Comparison of ENCODE assay signal across 8 cellular contexts in genomic region chr22:50306753-50307749, GRCh38. TPM values are rescaled to one million over a fixed set of nuclear protein-coding genes. Genes with fewer than 3 reads are reported as not detected.
DNase-seq lines count a peak whose midpoint lies in the region; ATAC-seq and TF ChIP-seq lines count a peak whose summit lies in the region.

PLXNB2 (minus strand) TSS chr22:50307646; CDS start chr22:50290584, 17,062 bp downstream.

- H3K4me3 ChIP-seq in BE2C (ENCODE audit: low read depth, low read length) (peak within 1 kb of the TSS; percentile 92), duodenal mucosa (ENCODE audit: low read depth in 1 of 2, low read length in 2 of 2) (peak within 1 kb of the TSS; percentile 83 to 86)

- H3K27me3 ChIP-seq in BE2C = no peaks in the 10 kb centered on the region
- H3K27me3 ChIP-seq in duodenal mucosa (ENCODE audit: control insufficient read depth in 1 of 2, insufficient read depth in 2 of 2, low read length in 2 of 2) = no peaks in the 10 kb centered on the region

- DNase-seq in BE2C (peak; percentile 80), NCI-H1436 treated with DMSO at 0.1 percent for 48 hours (lab: John Stamatoyannopoulos, UW) (peak; percentile 14), left lobe of liver (ENCODE audit: low spot score) (peak; percentile 83)
- DNase-seq in stimulated activated naive B cell treated with anti-CD40 and anti-IgM and Interleukin-4, amounts not matched to agents 10 μg/mL and 1 μg/mL and 100 μg/mL, for 72 hours = no peak

- peak within 1 kb of the TSS; percentile 82 to 86 for H3K9ac ChIP-seq in duodenal mucosa (ENCODE audit: low read depth in 1 of 2, low read length in 2 of 2)

- H3K9me3 Mint-ChIP-seq in T-helper 1 cell treated with Interleukin-12 subunit alpha and Interleukin-12 subunit beta and Interleukin-4 antibody, amounts not matched to agents 30 μg/mL and 1 μg/mL, for 36 hours = no peaks in the 10 kb centered on the region
- H3K9me3 Mint-ChIP-seq in stimulated activated naive B cell treated with anti-CD40 and anti-IgM and Interleukin-4, amounts not matched to agents 10 μg/mL and 1 μg/mL and 100 μg/mL, for 72 hours = no peaks in the 10 kb centered on the region

- peak within 1 kb of the TSS; percentile 75 for H3K27ac ChIP-seq in duodenal mucosa (ENCODE audit: low read depth, low read length)

- H3K36me3 Mint-ChIP-seq in T-helper 1 cell treated with Interleukin-12 subunit alpha and Interleukin-12 subunit beta and Interleukin-4 antibody, amounts not matched to agents 30 μg/mL and 1 μg/mL, for 36 hours (ENCODE audit: low read depth) = no peaks in the 10 kb centered on the region
- H3K36me3 Mint-ChIP-seq in stimulated activated naive B cell treated with anti-CD40 and anti-IgM and Interleukin-4, amounts not matched to agents 10 μg/mL and 1 μg/mL and 100 μg/mL, for 72 hours = no peaks in the 10 kb centered on the region

- H3K4me1 Mint-ChIP-seq in T-helper 1 cell treated with Interleukin-12 subunit alpha and Interleukin-12 subunit beta and Interleukin-4 antibody, amounts not matched to agents 30 μg/mL and 1 μg/mL, for 36 hours (ENCODE audit: low read depth) = peaks cover 9% of the 10 kb centered on the region
- H3K4me1 Mint-ChIP-seq in stimulated activated naive B cell treated with anti-CD40 and anti-IgM and Interleukin-4, amounts not matched to agents 10 μg/mL and 1 μg/mL and 100 μg/mL, for 72 hours = peaks cover 46 to 62% of the 10 kb centered on the region in 2 donors

- peak within 1 kb of the TSS; percentile 70 for H3K4me3 Mint-ChIP-seq in T-helper 1 cell treated with Interleukin-12 subunit alpha and Interleukin-12 subunit beta and Interleukin-4 antibody, amounts not matched to agents 30 μg/mL and 1 μg/mL, for 36 hours
- peak within 1 kb of the TSS; percentile 56 to 64 for H3K4me3 Mint-ChIP-seq in stimulated activated naive B cell treated with anti-CD40 and anti-IgM and Interleukin-4, amounts not matched to agents 10 μg/mL and 1 μg/mL and 100 μg/mL, for 72 hours

- no peaks in the 10 kb centered on the region for H3K9me3 ChIP-seq in BE2C
- H3K9me3 ChIP-seq in duodenal mucosa (ENCODE audit: control insufficient read depth in 1 of 2, low read length in 2 of 2) = no peaks in the 10 kb centered on the region

- H3K27me3 Mint-ChIP-seq in T-helper 1 cell treated with Interleukin-12 subunit alpha and Interleukin-12 subunit beta and Interleukin-4 antibody, amounts not matched to agents 30 μg/mL and 1 μg/mL, for 36 hours (ENCODE audit: low read depth) = peaks cover 16% of the 10 kb centered on the region
- peaks cover 0 to 25% of the 10 kb centered on the region in 2 donors for H3K27me3 Mint-ChIP-seq in stimulated activated naive B cell treated with anti-CD40 and anti-IgM and Interleukin-4, amounts not matched to agents 10 μg/mL and 1 μg/mL and 100 μg/mL, for 72 hours

- TF ChIP-seq CTCF in BE2C (IDR thresholded peaks at IDR 0.05; ENCODE audit: low read depth, low read length) = no peak

- peaks cover 51% of the 10 kb centered on the region for H3K4me1 ChIP-seq in BE2C
- H3K4me1 ChIP-seq in duodenal mucosa (ENCODE audit: control insufficient read depth in 1 of 2, insufficient read depth in 2 of 2, low read length in 2 of 2) = peaks cover 37 to 60% of the 10 kb centered on the region in 2 donors

- peak; percentile 50 for ATAC-seq in GM19023 (IDR thresholded peaks at IDR 0.05; ENCODE audit: unreplicated experiment)
- ATAC-seq in left lobe of liver = peak; percentile 66
- ATAC-seq in stimulated activated naive B cell treated with anti-CD40 and anti-IgM and Interleukin-4, amounts not matched to agents 10 μg/mL and 1 μg/mL and 100 μg/mL, for 72 hours (replicated peaks) = peak; percentile 44 to 45
- ATAC-seq in HG02870 (IDR thresholded peaks at IDR 0.05; ENCODE audit: unreplicated experiment) = no peak

- peaks cover 3% of the 10 kb centered on the region for H3K36me3 ChIP-seq in BE2C
- no peaks in the 10 kb centered on the region for H3K36me3 ChIP-seq in duodenal mucosa (ENCODE audit: control insufficient read depth in 1 of 2, insufficient read depth in 2 of 2, low read length in 2 of 2)

- no peak within 1 kb of the TSS for H3K27ac Mint-ChIP-seq in T-helper 1 cell treated with Interleukin-12 subunit alpha and Interleukin-12 subunit beta and Interleukin-4 antibody, amounts not matched to agents 30 μg/mL and 1 μg/mL, for 36 hours
- peak within 1 kb of the TSS; percentile 15 for H3K27ac Mint-ChIP-seq in stimulated activated naive B cell treated with anti-CD40 and anti-IgM and Interleukin-4, amounts not matched to agents 10 μg/mL and 1 μg/mL and 100 μg/mL, for 72 hours

RNA-seq across cellular contexts. Expression of gene PLXNB2, which starts in this region (rescaled TPM):
- polyA plus RNA-seq in BE2C (2012; ENCODE audit: insufficient read depth, insufficient read length, low read depth) = 287 TPM
- 187 TPM for total RNA-seq in left lobe of liver
